ENCODE assay signal across 18 cellular contexts in the genomic region with DNA sequence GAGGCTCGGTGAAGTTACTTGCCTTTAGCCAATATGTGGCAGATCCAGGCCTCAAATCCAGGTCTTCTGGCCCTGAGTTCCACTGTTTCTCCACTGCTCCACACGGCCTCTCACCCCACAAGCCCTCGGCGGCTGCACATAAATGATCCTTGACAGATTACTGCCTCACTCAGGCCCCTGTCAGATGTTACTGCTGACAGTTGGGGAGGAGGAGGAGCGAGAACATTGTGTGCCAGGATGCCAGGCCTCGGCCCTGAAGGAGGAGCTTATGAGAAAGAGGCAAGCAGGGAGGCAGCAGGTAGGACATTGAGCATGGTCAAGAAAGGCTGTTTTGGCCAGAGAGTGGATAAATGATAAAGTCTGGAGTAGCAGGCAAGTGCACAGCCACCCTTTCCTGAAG.
DNase-seq lines count a peak whose midpoint lies in the region; ATAC-seq and TF ChIP-seq lines count a peak whose summit lies in the region.
"Had no signal": no experiment of that assay in that cellular context is flagged by ENCODE, and none has a peak within 500 bp of the region (broad histone marks: within the 10 kb centered on the region; RNA-seq: fewer than 3 reads in every experiment).

No MANE protein-coding gene starts in this region.

- H3K36me3 ChIP-seq in left ventricle myocardium inferior (no peaks in the 10 kb centered on the region), body of pancreas (replicated peaks in 1 of 2; ENCODE audit: insufficient read depth in 1 of 2, low read depth in 2 of 2) (no peaks in the 10 kb centered on the region), osteoblast (ENCODE audit: insufficient read depth, low read length) (no peaks in the 10 kb centered on the region), thyroid gland (no peaks in the 10 kb centered on the region)
- H3K36me3 ChIP-seq: BLaER1 treated with 17β-estradiol and CSF1 and Interleukin-3, amounts not matched to agents 10 nM and 100 nM had no signal

- no peaks in the 10 kb centered on the region for H3K79me2 ChIP-seq in osteoblast (ENCODE audit: insufficient read depth, low read length)

- no peak for TF ChIP-seq POLR2A in body of pancreas (IDR thresholded peaks at IDR 0.05)
- TF ChIP-seq POLR2A in thyroid gland (IDR thresholded peaks at IDR 0.05) = no peak

- H3K27ac ChIP-seq in left ventricle myocardium inferior (replicated peaks) (no peak overlapping the region), body of pancreas (peak overlapping the region in 3 of 4 donors; percentile 75 to 85 (median 81)), osteoblast (ENCODE audit: low read depth, low read length) (no peak overlapping the region), thyroid gland (no peak overlapping the region)
- H3K27ac ChIP-seq: BLaER1 treated with 17β-estradiol and CSF1 and Interleukin-3, amounts not matched to agents 10 nM and 100 nM had no signal

- intact Hi-C loops in left ventricle myocardium superior (cut with micrococcal nuclease) (no loop called here), left ventricle myocardium inferior (cut with micrococcal nuclease) (no loop called here), body of pancreas (cut with DNase I) (no loop called here), thyroid gland (cut with DNase I) (no loop called here)

- H3K4me1 ChIP-seq in left ventricle myocardium inferior = peaks cover 18% of the 10 kb centered on the region
- H3K4me1 ChIP-seq in body of pancreas = peaks cover 73% of the 10 kb centered on the region
- no peaks in the 10 kb centered on the region for H3K4me1 ChIP-seq in osteoblast (ENCODE audit: insufficient read depth, low read length)
- H3K4me1 ChIP-seq in thyroid gland = peaks cover 0 to 17% of the 10 kb centered on the region in 2 donors

- H3K4me3 ChIP-seq in left ventricle myocardium inferior (no peak overlapping the region), body of pancreas (no peak overlapping the region), osteoblast (ENCODE audit: insufficient read depth, low read length) (no peak overlapping the region), thyroid gland (replicated peaks in 1 of 3) (no peak overlapping the region)
- H3K4me3 ChIP-seq: BLaER1 treated with 17β-estradiol and CSF1 and Interleukin-3, amounts not matched to agents 10 nM and 100 nM had no signal

- H3K4me2 ChIP-seq in osteoblast (ENCODE audit: insufficient read depth, low read length) = no peak overlapping the region
- H3K4me2 ChIP-seq: BLaER1 treated with 17β-estradiol and CSF1 and Interleukin-3, amounts not matched to agents 10 nM and 100 nM had no signal

- H3K27me3 ChIP-seq in left ventricle myocardium inferior (ENCODE audit: low read depth) = peaks cover 13% of the 10 kb centered on the region
- H3K27me3 ChIP-seq in body of pancreas = no peaks in the 10 kb centered on the region
- H3K27me3 ChIP-seq in osteoblast (ENCODE audit: insufficient read depth, low read length) = peaks cover 74% of the 10 kb centered on the region
- H3K27me3 ChIP-seq in thyroid gland = no peaks in the 10 kb centered on the region
- H3K27me3 ChIP-seq: BLaER1 treated with 17β-estradiol and CSF1 and Interleukin-3, amounts not matched to agents 10 nM and 100 nM had no signal

- WGBS in body of pancreas, 2 donors = 63 to 74% methylated on average over 6 of the region's 6 CpGs
- WGBS in thyroid gland, 2 donors = 86 to 91% methylated on average over 6 of the region's 6 CpGs

- H2AFZ ChIP-seq in osteoblast (ENCODE audit: low read length) = no peak overlapping the region

- no peaks in the 10 kb centered on the region for H4K20me1 ChIP-seq in osteoblast (ENCODE audit: insufficient read depth, low read length)
- H4K20me1 ChIP-seq: BLaER1 treated with 17β-estradiol and CSF1 and Interleukin-3, amounts not matched to agents 10 nM and 100 nM had no signal

- no peak for DNase-seq in left ventricle myocardium superior
- no peak for DNase-seq in left ventricle myocardium inferior
- peak in 1 of 4 donors; percentile 55 for DNase-seq in body of pancreas
- peak; percentile 41 for DNase-seq in osteoblast (ENCODE audit: insufficient read length, low spot score, missing footprints)
- DNase-seq in thyroid gland = no peak
- no peak for DNase-seq in occipital lobe (lab: John Stamatoyannopoulos, UW)
- DNase-seq: CD4-positive, CD25-positive, alpha-beta regulatory T cell; CD8-positive, alpha-beta memory T cell; COR-L47; DMS 273 treated with DMSO at 0.1 percent for 48 hours; DMS53; DND-41; EL; GOT3; H9; IMR-90 had no signal

- H3K9me3 ChIP-seq in left ventricle myocardium inferior (replicated peaks) = no peaks in the 10 kb centered on the region
- no peaks in the 10 kb centered on the region for H3K9me3 ChIP-seq in body of pancreas
- no peaks in the 10 kb centered on the region for H3K9me3 ChIP-seq in osteoblast (ENCODE audit: low read depth, low read length)
- H3K9me3 ChIP-seq in thyroid gland = no peaks in the 10 kb centered on the region
- H3K9me3 ChIP-seq: BLaER1 treated with 17β-estradiol and CSF1 and Interleukin-3, amounts not matched to agents 10 nM and 100 nM had no signal

- ATAC-seq in left ventricle myocardium superior (peak; percentile 69), body of pancreas (no peak), GM19351 (IDR thresholded peaks at IDR 0.05; ENCODE audit: unreplicated experiment) (no peak)

- TF ChIP-seq CTCF in left ventricle myocardium inferior (IDR thresholded peaks at IDR 0.05; ENCODE audit: borderline replicate concordance) = no peak
- TF ChIP-seq CTCF in body of pancreas (IDR thresholded peaks at IDR 0.05) = no peak
- no peak for TF ChIP-seq CTCF in osteoblast (IDR thresholded peaks at IDR 0.05; ENCODE audit: extremely low read depth, low read depth, low read length)
- TF ChIP-seq CTCF in thyroid gland (IDR thresholded peaks at IDR 0.05) = no peak

Comparison
In these comparisons a context has a peak if more than half of its experiments do, and no peak if none do; other contexts are left out.
1. H3K27ac ChIP-seq: peak in body of pancreas (3 of 4); none in left ventricle myocardium inferior (single experiment), osteoblast (single experiment) and thyroid gland (0 of 3).